Comparison of ENCODE assay signal across 9 cellular contexts in the genomic region with DNA sequence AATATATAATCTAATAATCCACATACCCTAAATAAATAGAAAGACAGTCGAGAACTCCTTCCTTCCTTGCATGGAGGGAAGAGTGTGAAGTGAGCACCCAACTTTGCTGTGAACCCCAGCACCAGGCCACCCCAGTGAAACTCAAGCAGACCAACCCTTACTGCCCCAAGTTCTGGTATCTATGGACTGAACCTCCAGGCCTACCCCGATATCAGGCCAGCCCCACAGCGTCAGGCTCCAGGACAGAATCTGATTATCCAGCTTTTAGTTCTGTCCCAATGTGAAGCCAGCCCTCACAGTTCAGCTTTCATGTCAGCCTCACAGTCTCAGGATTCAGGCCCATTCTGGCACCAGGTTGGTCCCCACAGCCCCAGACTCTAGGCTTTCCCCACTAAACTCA.
"Had no signal": no experiment of that assay in that cellular context is flagged by ENCODE, and none has a peak within 500 bp of the region (broad histone marks: within the 10 kb centered on the region; RNA-seq: fewer than 3 reads in every experiment).

No MANE protein-coding gene starts in this region.

- H3K27ac ChIP-seq: GM23248, HL-60 had no signal

- ATAC-seq: K562 had no signal

- FAIRE-seq: H54, K562 had no signal

- H2AFZ ChIP-seq: GM23248 had no signal

- H3K4me3 ChIP-seq: GM23248, K562 had no signal

- H3K9ac ChIP-seq: GM23248 had no signal

- DNase-seq: GM23248, GOT3, H9, HCEC 1CT, IMR-90, KG1 had no signal
